In the genomic region with DNA sequence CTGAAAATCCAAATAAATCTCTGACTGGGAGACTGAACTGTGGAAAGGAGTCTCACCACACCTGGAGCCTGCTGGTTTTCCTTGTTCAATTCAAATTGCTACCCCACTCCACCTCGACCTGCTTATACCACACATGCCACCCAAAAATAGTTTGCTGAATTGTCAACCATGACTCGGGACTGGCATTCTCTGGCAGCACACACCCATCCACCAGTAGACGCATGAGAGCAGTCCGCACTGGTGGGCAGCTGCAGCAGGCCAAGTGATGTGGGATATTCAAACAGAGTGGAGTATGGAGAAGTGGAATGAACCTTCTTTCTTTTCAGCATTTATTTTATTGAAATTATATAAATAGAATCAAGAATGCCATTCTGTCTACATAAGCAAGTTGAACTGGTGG, we compare ENCODE assay signal across 1 cellular context.
TF ChIP-seq lines count a peak whose summit lies in the region.

No MANE protein-coding gene starts in this region.

TF ChIP-seq in H1, 55 proteins besides CTCF, POLR2A, EP300 and RAD21:
- TF ChIP-seq GABPA (IDR thresholded peaks at IDR 0.05; ENCODE audit: borderline replicate concordance, insufficient read depth, low read length) (no peak), SIRT6 (IDR thresholded peaks at IDR 0.05; ENCODE audit: low read length) (no peak), KDM1A (IDR thresholded peaks at IDR 0.05; ENCODE audit: borderline replicate concordance, low read length) (no peak), EGR1 (IDR thresholded peaks at IDR 0.05; ENCODE audit: borderline replicate concordance, low read depth, low read length) (no peak), RXRA (IDR thresholded peaks at IDR 0.05; ENCODE audit: insufficient read depth, low read depth, low read length) (no peak), SUZ12 (IDR thresholded peaks at IDR 0.05; ENCODE audit: low read length) (no peak), SIX5 (IDR thresholded peaks at IDR 0.05; ENCODE audit: low read depth, low read length) (no peak), SAP30 (IDR thresholded peaks at IDR 0.05; ENCODE audit: insufficient read depth, insufficient replicate concordance, low read length) (no peak), TAF7 (optimal IDR thresholded peaks at IDR 0.05; ENCODE audit: borderline replicate concordance, low read depth, low read length) (no peak), SP4 (IDR thresholded peaks at IDR 0.05; ENCODE audit: low read length) (no peak), CBX5 (IDR thresholded peaks at IDR 0.05; ENCODE audit: low read depth, low read length) (no peak), RBBP5 (IDR thresholded peaks at IDR 0.05; ENCODE audit: borderline replicate concordance, low read depth, low read length) (no peak), CTBP2 (IDR thresholded peaks at IDR 0.05; ENCODE audit: borderline replicate concordance, insufficient read depth, insufficient read length, low read length) (no peak), EZH2 (IDR thresholded peaks at IDR 0.05; ENCODE audit: low read depth, low read length, severe bottlenecking) (no peak)
- TF ChIP-seq, protein P1, sequence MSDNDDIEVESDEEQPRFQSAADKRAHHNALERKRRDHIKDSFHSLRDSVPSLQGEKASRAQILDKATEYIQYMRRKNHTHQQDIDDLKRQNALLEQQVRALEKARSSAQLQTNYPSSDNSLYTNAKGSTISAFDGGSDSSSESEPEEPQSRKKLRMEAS (IDR thresholded peaks at IDR 0.05), result no peak
